Comparison of ENCODE assay signal across 8 cellular contexts in genomic region chr7:124032369-124033092, GRCh38. TPM values are rescaled to one million over a fixed set of nuclear protein-coding genes. Genes with fewer than 3 reads are reported as not detected.
DNase-seq lines count a peak whose midpoint lies in the region; ATAC-seq and TF ChIP-seq lines count a peak whose summit lies in the region.

TSS of gene TMEM229A (minus strand) at chr7:124033067. CDS start at chr7:124033003, 64 bp downstream.

- no peak within 1 kb of the TSS for H3K27ac ChIP-seq in PC-9

- H3K4me3 ChIP-seq in H7 (ENCODE audit: insufficient read depth, low read depth, low read length) (peak within 1 kb of the TSS; percentile 62), choroid plexus epithelial cell (ENCODE audit: low read depth, low read length) (peak within 1 kb of the TSS; percentile 38), PC-9 (no peak within 1 kb of the TSS)

- POLR2A ChIA-PET in PC-9 (lab: Charles Lee; ENCODE audit: unreplicated experiment) = no interaction called here

- no peaks in the 10 kb centered on the region for H3F3A ChIP-seq in PC-9 (ENCODE audit: insufficient read depth, low read depth)

- no TSS peak for BruUV-seq in PC-9 (replicated peaks; lab: Mats Ljungman, UMichigan)

- peak; percentile 40 for ATAC-seq in stimulated activated naive CD8-positive, alpha-beta T cell treated with anti-CD3 and anti-CD28 coated beads, Interleukin-15, Interleukin-2, amounts not matched to agents 100 U/mL and 50 U/mL, for 24 hours

- H3K4me2 ChIP-seq in PC-9 = no peak within 1 kb of the TSS

- CTCF ChIA-PET in PC-9 (lab: Charles Lee) = no interaction called here

- no peaks in the 10 kb centered on the region for H4K20me1 ChIP-seq in PC-9 (ENCODE audit: insufficient read depth)

- H3K27me3 ChIP-seq in H7 (ENCODE audit: control insufficient read depth, insufficient read depth, low read length) = peaks cover 34% of the 10 kb centered on the region
- H3K27me3 ChIP-seq in PC-9 (ENCODE audit: insufficient read depth, low read depth) = no peaks in the 10 kb centered on the region

- H3K36me3 ChIP-seq in H7 (replicated peaks; ENCODE audit: control insufficient read depth, insufficient read depth, low read length) (no peaks in the 10 kb centered on the region), PC-9 (ENCODE audit: low read depth) (no peaks in the 10 kb centered on the region)

- TF ChIP-seq CTCF in choroid plexus epithelial cell (conservative IDR thresholded peaks at IDR 0.05; ENCODE audit: low read depth, low read length) (no peak), PC-9 (conservative IDR thresholded peaks at IDR 0.05) (no peak)

- no peaks in the 10 kb centered on the region for H3K9me2 ChIP-seq in PC-9 (ENCODE audit: insufficient read depth)

- intact Hi-C loops in PC-9 (cut with micrococcal nuclease; ENCODE audit: unreplicated experiment) = no loop called here

- H3K4me1 ChIP-seq in PC-9 (replicated peaks; ENCODE audit: insufficient read depth) = no peaks in the 10 kb centered on the region

- no peaks in the 10 kb centered on the region for H3K79me2 ChIP-seq in PC-9 (ENCODE audit: low read depth)

- DNase-seq in DMS153 (lab: John Stamatoyannopoulos, UW) (peak; percentile 21), H7 (peak; percentile 79), NCI-H82 treated with DMSO at 0.1 percent for 48 hours (lab: John Stamatoyannopoulos, UW; ENCODE audit: unreplicated experiment) (peak; percentile 25), choroid plexus epithelial cell (ENCODE audit: low read depth) (peak; percentile 41), left kidney (ENCODE audit: low read depth, low spot score) (peak; percentile 88), PC-9 (no peak), GF-D8 (lab: John Stamatoyannopoulos, UW) (no peak)
- peak; percentile 6 for DNase-seq in stimulated activated naive CD8-positive, alpha-beta T cell treated with anti-CD3 and anti-CD28 coated beads, Interleukin-15, Interleukin-2, amounts not matched to agents 100 U/mL and 50 U/mL, for 24 hours

- no peaks in the 10 kb centered on the region for H3K9me3 ChIP-seq in PC-9 (ENCODE audit: insufficient read depth, low read depth)

- no peak within 1 kb of the TSS for H2AFZ ChIP-seq in PC-9

RNA-seq across cellular contexts. Expression of gene TMEM229A, which starts in this region (rescaled TPM):
- 0.15 and 0.42 TPM in 2 replicates for total RNA-seq in H7 (2014; rRNA removed; shearing (Covaris generic))
- not detected in 2 replicates for total RNA-seq in PC-9 (2021)

Comparison
In these comparisons a context has a peak if more than half of its experiments do, and no peak if none do; other contexts are left out.
1. Peak in DNase-seq and H3K4me3 ChIP-seq in H7; RNA of the gene not detected or under 1 TPM.
2. DNase-seq: peak in DMS153 (single experiment), NCI-H82 treated with DMSO at 0.1 percent for 48 hours (single experiment), choroid plexus epithelial cell (single experiment), left kidney (single experiment) and stimulated activated naive CD8-positive, alpha-beta T cell treated with anti-CD3 and anti-CD28 coated beads, Interleukin-15, Interleukin-2, amounts not matched to agents 100 U/mL and 50 U/mL, for 24 hours (single experiment); none in PC-9 (0 of 2) and GF-D8 (single experiment).